In the genomic region with DNA sequence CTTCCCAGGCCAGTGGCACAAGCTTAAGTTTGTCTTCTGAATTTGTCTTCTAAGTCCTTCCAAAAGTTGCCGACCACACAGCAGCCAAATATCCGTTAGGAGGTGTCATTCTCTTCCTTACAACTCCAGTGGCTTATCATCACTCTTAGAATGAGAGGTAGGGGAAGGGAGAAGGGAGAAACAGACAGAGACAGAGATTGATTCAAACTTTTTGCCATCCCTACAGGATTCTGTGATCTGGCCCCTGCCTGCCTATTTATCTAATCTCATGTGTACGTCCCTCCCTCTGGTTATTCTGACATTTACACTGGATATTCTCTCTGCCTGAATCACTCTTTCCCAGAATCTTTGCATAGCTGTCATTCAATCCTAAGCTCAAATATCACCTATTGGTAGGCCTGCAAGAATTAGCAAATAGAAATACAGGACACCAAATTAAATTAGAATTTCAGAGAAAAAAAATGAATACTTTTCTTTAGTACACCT, we compare ENCODE assay signal across 8 cellular contexts. TPM values are rescaled to one million over a fixed set of nuclear protein-coding genes. Genes with fewer than 3 reads are reported as not detected.
A peak's percentile ranks its signal among the peaks of the same experiment; 100 is the strongest.
DNase-seq lines count a peak whose midpoint lies in the region; ATAC-seq, FAIRE-seq and TF ChIP-seq lines count a peak whose summit lies in the region.

No MANE protein-coding gene starts in this region.

- DNase-seq in HEK293T (ENCODE audit: extremely low spot score) (no peak), right cardiac atrium (no peak), H54 (ENCODE audit: insufficient read length, low spot score) (no peak), head of caudate nucleus (no peak), globus pallidus (ENCODE audit: low spot score) (no peak), cerebellar cortex (ENCODE audit: low spot score) (no peak)
- no peak for DNase-seq in activated CD8-positive, alpha-beta T cell treated with anti-CD3 and anti-CD28 coated beads, Interleukin-2, amount 10 ng/mL, durations not matched to agents 7 days and 5 days
- DNase-seq in stimulated activated naive CD8-positive, alpha-beta T cell treated with anti-CD3 and anti-CD28 coated beads, Interleukin-15, Interleukin-2, amounts not matched to agents 100 U/mL and 50 U/mL, for 24 hours, result no peak

- H3K27ac ChIP-seq in right cardiac atrium (ENCODE audit: low read length), result peak overlapping the region; percentile 10

- peaks cover 35% of the 10 kb centered on the region for H3K4me1 Mint-ChIP-seq in activated CD8-positive, alpha-beta T cell treated with anti-CD3 and anti-CD28 coated beads, Interleukin-2, amount 10 ng/mL, durations not matched to agents 7 days and 5 days (ENCODE audit: low read depth)

- CTCF ChIA-PET in HEK293T (lab: Yijun Ruan, JAX), result no interaction called here
- CTCF ChIA-PET in activated CD8-positive, alpha-beta T cell treated with anti-CD3 and anti-CD28 coated beads, Interleukin-2, amount 10 ng/mL, durations not matched to agents 7 days and 5 days (lab: Charles Lee), result interaction anchor here (0.6 to 1.7 kb wide), 4 partner anchors 9 to 142 kb away, joined by 3 to 9 read pairs (median 6); partner anchors contain the start of gene MEAF6

- intact Hi-C loops in right cardiac atrium (cut with DNase I) (no loop called here), head of caudate nucleus (cut with DNase I) (loop anchor here (5.0 kb wide), 3 partner anchors 39 to 86 kb away; partner anchors contain the start of gene DNALI1)

- H3K9me3 ChIP-seq in right cardiac atrium (ENCODE audit: control insufficient read depth, low read length), result no peaks in the 10 kb centered on the region

- peak overlapping the region; percentile 85 for H3K4me3 ChIP-seq in right cardiac atrium (ENCODE audit: low read length)

- peaks cover 27% of the 10 kb centered on the region for H3K36me3 Mint-ChIP-seq in activated CD8-positive, alpha-beta T cell treated with anti-CD3 and anti-CD28 coated beads, Interleukin-2, amount 10 ng/mL, durations not matched to agents 7 days and 5 days (ENCODE audit: low read depth)

- 0% methylated on average over 3 of the region's 3 CpGs for WGBS in right cardiac atrium

- H3K27ac Mint-ChIP-seq in activated CD8-positive, alpha-beta T cell treated with anti-CD3 and anti-CD28 coated beads, Interleukin-2, amount 10 ng/mL, durations not matched to agents 7 days and 5 days, result peak overlapping the region; percentile 99

- no peak for FAIRE-seq in H54 (lab: Jason Lieb, UNC)

- no peaks in the 10 kb centered on the region for H3K9me3 Mint-ChIP-seq in activated CD8-positive, alpha-beta T cell treated with anti-CD3 and anti-CD28 coated beads, Interleukin-2, amount 10 ng/mL, durations not matched to agents 7 days and 5 days (ENCODE audit: insufficient read depth)

- peaks cover 6% of the 10 kb centered on the region for H3K27me3 Mint-ChIP-seq in activated CD8-positive, alpha-beta T cell treated with anti-CD3 and anti-CD28 coated beads, Interleukin-2, amount 10 ng/mL, durations not matched to agents 7 days and 5 days (ENCODE audit: low read depth)

- H3K4me3 Mint-ChIP-seq in activated CD8-positive, alpha-beta T cell treated with anti-CD3 and anti-CD28 coated beads, Interleukin-2, amount 10 ng/mL, durations not matched to agents 7 days and 5 days, result peak overlapping the region; percentile 100

- peaks cover 2% of the 10 kb centered on the region for H3K4me1 ChIP-seq in right cardiac atrium (ENCODE audit: control insufficient read depth, insufficient read depth, low read length)

- no peak for TF ChIP-seq POLR2A in H54 (IDR thresholded peaks at IDR 0.05; ENCODE audit: low read depth, low read length)

- POLR2A ChIA-PET in HEK293T (lab: Yijun Ruan, JAX), result interaction anchor here (0.5 to 1.7 kb wide), 11 partner anchors 9 to 138 kb away, joined by 3 to 8 read pairs (median 3); partner anchors contain the start of gene SNIP1
- POLR2A ChIA-PET in activated CD8-positive, alpha-beta T cell treated with anti-CD3 and anti-CD28 coated beads, Interleukin-2, amount 10 ng/mL, durations not matched to agents 7 days and 5 days (lab: Charles Lee), result interaction anchor here (0.6 to 1.8 kb wide), 4 partner anchors 25 to 119 kb away, joined by 3 to 7 read pairs (median 6); partner anchors contain the start of gene CDCA8

- no peak for ATAC-seq in activated CD8-positive, alpha-beta T cell treated with anti-CD3 and anti-CD28 coated beads, Interleukin-2, amount 10 ng/mL, durations not matched to agents 7 days and 5 days
- ATAC-seq in right cardiac atrium, result peak; percentile 20 to 34
- ATAC-seq in stimulated activated naive CD8-positive, alpha-beta T cell treated with anti-CD3 and anti-CD28 coated beads, Interleukin-15, Interleukin-2, amounts not matched to agents 100 U/mL and 50 U/mL, for 24 hours, result peak; percentile 5

- no peaks in the 10 kb centered on the region for H3K27me3 ChIP-seq in right cardiac atrium (ENCODE audit: control insufficient read depth, insufficient read depth)

TF ChIP-seq in HEK293T, 16 proteins besides CTCF, POLR2A, EP300 and RAD21:
- TF ChIP-seq L3MBTL2 (conservative IDR thresholded peaks at IDR 0.05), result no peak
- TF ChIP-seq, protein P1, sequence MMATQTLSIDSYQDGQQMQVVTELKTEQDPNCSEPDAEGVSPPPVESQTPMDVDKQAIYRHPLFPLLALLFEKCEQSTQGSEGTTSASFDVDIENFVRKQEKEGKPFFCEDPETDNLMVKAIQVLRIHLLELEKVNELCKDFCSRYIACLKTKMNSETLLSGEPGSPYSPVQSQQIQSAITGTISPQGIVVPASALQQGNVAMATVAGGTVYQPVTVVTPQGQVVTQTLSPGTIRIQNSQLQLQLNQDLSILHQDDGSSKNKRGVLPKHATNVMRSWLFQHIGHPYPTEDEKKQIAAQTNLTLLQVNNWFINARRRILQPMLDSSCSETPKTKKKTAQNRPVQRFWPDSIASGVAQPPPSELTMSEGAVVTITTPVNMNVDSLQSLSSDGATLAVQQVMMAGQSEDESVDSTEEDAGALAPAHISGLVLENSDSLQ (IDR thresholded peaks at IDR 0.05), result peak; percentile 13; the same call in 1 of the 2 replicates

RNA-seq across cellular contexts. Expression of gene GNL2, which starts 0.5 kb away (rescaled TPM):
- total RNA-seq in activated CD8-positive, alpha-beta T cell treated with anti-CD3 and anti-CD28 coated beads, Interleukin-2, amount 10 ng/mL, durations not matched to agents 7 days and 5 days, result 10 to 100 TPM; 50.8 to 54.4 TPM
- 10 to 100 TPM; 22.2 to 33.5 (median 25.9) TPM for total RNA-seq in right cardiac atrium
- polyA plus RNA-seq in right cardiac atrium, result 33.5 TPM

RNA-seq across cellular contexts. Expression of gene RSPO1, which starts 38.5 kb away (rescaled TPM):
- not detected for total RNA-seq in activated CD8-positive, alpha-beta T cell treated with anti-CD3 and anti-CD28 coated beads, Interleukin-2, amount 10 ng/mL, durations not matched to agents 7 days and 5 days
- under 1 TPM in 3 of 4 donors, not detected in 1; 0.15 to 0.50 (median 0.26) TPM for total RNA-seq in right cardiac atrium
- polyA plus RNA-seq in right cardiac atrium, result not detected

RNA-seq across cellular contexts. Expression of gene DNALI1, which starts 39.5 kb away (rescaled TPM):
- total RNA-seq in activated CD8-positive, alpha-beta T cell treated with anti-CD3 and anti-CD28 coated beads, Interleukin-2, amount 10 ng/mL, durations not matched to agents 7 days and 5 days, result not detected
- 1 to 10 TPM; 7.3 to 9.9 (median 8.7) TPM for total RNA-seq in right cardiac atrium
- 7.7 TPM for polyA plus RNA-seq in right cardiac atrium

RNA-seq across cellular contexts. Expression of gene SNIP1, which starts 42.1 kb away (rescaled TPM):
- 10 to 100 TPM; 24.1 to 27.7 TPM for total RNA-seq in activated CD8-positive, alpha-beta T cell treated with anti-CD3 and anti-CD28 coated beads, Interleukin-2, amount 10 ng/mL, durations not matched to agents 7 days and 5 days
- total RNA-seq in right cardiac atrium, result 1 to 10 TPM; 7.9 to 9.9 (median 8.4) TPM
- 4.5 TPM for polyA plus RNA-seq in right cardiac atrium

Comparison
In these comparisons a context has a peak if more than half of its experiments do, and no peak if none do; other contexts are left out.
1. RNA of gene DNALI1, which starts 39.5 kb away (total RNA-seq): 7.3 to 9.9 TPM in right cardiac atrium; not detected in activated CD8-positive, alpha-beta T cell treated with anti-CD3 and anti-CD28 coated beads, Interleukin-2, amount 10 ng/mL, durations not matched to agents 7 days and 5 days; every median in the first group is over 4 times any median in the second.